Comparison of ENCODE assay signal across 35 cellular contexts in genomic region chr3:180755553-180755952, GRCh38.
"Had no signal": no experiment of that assay in that cellular context is flagged by ENCODE, and none has a peak within 500 bp of the region (broad histone marks: within the 10 kb centered on the region; RNA-seq: fewer than 3 reads in every experiment).

No MANE protein-coding gene starts in this region.

- H3K27ac ChIP-seq: brain microvascular endothelial cell, Peyer's patch, SJSA1, VCaP had no signal

- H3K9ac ChIP-seq: SK-N-SH had no signal

- H3K36me3 ChIP-seq: brain microvascular endothelial cell, MG63, Peyer's patch, SJSA1 had no signal

- H3K4me3 Mint-ChIP-seq: activated CD4-positive, alpha-beta memory T cell treated with anti-CD3 and anti-CD28 coated beads, Interleukin-2, amount 10 ng/mL, durations not matched to agents 7 days and 5 days; activated naive CD4-positive, alpha-beta T cell treated with anti-CD3 and anti-CD28 coated beads, Interleukin-2, amount 10 ng/mL, durations not matched to agents 7 days and 5 days; activated naive CD8-positive, alpha-beta T cell; activated naive CD8-positive, alpha-beta T cell treated with anti-CD3 and anti-CD28 coated beads, Interleukin-2, amount 50 U/mL, for 24 hours; activated T-cell treated with anti-CD3 and anti-CD28 coated beads, Interleukin-2, amount 50 U/mL, for 24 hours had no signal

- H3K36me3 Mint-ChIP-seq: activated naive CD4-positive, alpha-beta T cell treated with anti-CD3 and anti-CD28 coated beads, Interleukin-2, amount 10 ng/mL, durations not matched to agents 7 days and 5 days; activated naive CD8-positive, alpha-beta T cell had no signal

- DNase-seq: activated CD4-positive, alpha-beta memory T cell treated with anti-CD3 and anti-CD28 coated beads, Interleukin-2, amount 10 ng/mL, durations not matched to agents 7 days and 5 days; activated CD4-positive, alpha-beta T cell treated with anti-CD3 and anti-CD28 coated beads for 1 hour; activated CD4-positive, alpha-beta T cell treated with anti-CD3 and anti-CD28 coated beads for 48 hours; activated CD4-positive, CD25-positive, alpha-beta regulatory T cell; activated gamma-delta T cell; activated naive CD4-positive, alpha-beta T cell treated with anti-CD3 and anti-CD28 coated beads, Interleukin-2, amount 10 ng/mL, durations not matched to agents 7 days and 5 days; activated naive CD8-positive, alpha-beta T cell treated with anti-CD3 and anti-CD28 coated beads, Interleukin-2, amount 50 U/mL, for 24 hours; activated T-cell treated with anti-CD3 and anti-CD28 coated beads, Interleukin-2, amount 50 U/mL, for 24 hours; amniotic stem cell; aorta; brain microvascular endothelial cell; central memory CD4-positive, alpha-beta T cell; Kasumi-1; KG1; MG63; NCI-H1048; NCI-H1436; NCI-H1694; NCI-H1930; NCI-H2081 treated with DMSO at 0.1 percent for 48 hours; NCI-H345; NCI-H524 treated with DMSO at 0.1 percent for 48 hours; PC-3; Peyer's patch; RPMI8226; SHP77 treated with DMSO at 0.1 percent for 48 hours; SK-N-SH; SW 1271; T-helper 1 cell; T-helper 2 cell; T-helper 9 cell had no signal

- H3K4me1 ChIP-seq: Peyer's patch, SJSA1 had no signal

- H3K9me3 Mint-ChIP-seq: activated CD4-positive, alpha-beta memory T cell treated with anti-CD3 and anti-CD28 coated beads, Interleukin-2, amount 10 ng/mL, durations not matched to agents 7 days and 5 days; activated naive CD4-positive, alpha-beta T cell treated with anti-CD3 and anti-CD28 coated beads, Interleukin-2, amount 10 ng/mL, durations not matched to agents 7 days and 5 days; activated T-helper 2 cell treated with anti-CD3 and anti-CD28 coated beads, Interferon-gamma antibody, Interleukin-2, Interleukin-4, amounts not matched to agents 10 μg/mL and 5 μg/mL and 100 μg/mL, durations not matched to agents 14 hours and 24 hours and 36 hours had no signal

- H3K4me3 ChIP-seq: MG63, Peyer's patch, SJSA1 had no signal

- ATAC-seq: activated naive CD8-positive, alpha-beta T cell treated with anti-CD3 and anti-CD28 coated beads, Interleukin-2, amount 50 U/mL, for 24 hours; PC-3 had no signal

- H3K27ac Mint-ChIP-seq: activated CD4-positive, alpha-beta memory T cell treated with anti-CD3 and anti-CD28 coated beads, Interleukin-2, amount 10 ng/mL, durations not matched to agents 7 days and 5 days; activated naive CD4-positive, alpha-beta T cell treated with anti-CD3 and anti-CD28 coated beads, Interleukin-2, amount 10 ng/mL, durations not matched to agents 7 days and 5 days; activated naive CD8-positive, alpha-beta T cell; activated naive CD8-positive, alpha-beta T cell treated with anti-CD3 and anti-CD28 coated beads, Interleukin-2, amount 50 U/mL, for 24 hours; activated T-cell treated with anti-CD3 and anti-CD28 coated beads, Interleukin-2, amount 50 U/mL, for 24 hours; activated T-helper 2 cell treated with anti-CD3 and anti-CD28 coated beads, Interferon-gamma antibody, Interleukin-2, Interleukin-4, amounts not matched to agents 10 μg/mL and 5 μg/mL and 100 μg/mL, durations not matched to agents 14 hours and 24 hours and 36 hours had no signal

- H3K27me3 Mint-ChIP-seq: activated CD4-positive, alpha-beta memory T cell treated with anti-CD3 and anti-CD28 coated beads, Interleukin-2, amount 10 ng/mL, durations not matched to agents 7 days and 5 days; activated naive CD4-positive, alpha-beta T cell treated with anti-CD3 and anti-CD28 coated beads, Interleukin-2, amount 10 ng/mL, durations not matched to agents 7 days and 5 days; activated naive CD8-positive, alpha-beta T cell treated with anti-CD3 and anti-CD28 coated beads, Interleukin-2, amount 50 U/mL, for 24 hours had no signal

- H3K27me3 ChIP-seq: brain microvascular endothelial cell, MG63, Peyer's patch, SJSA1 had no signal

- H3K4me2 ChIP-seq: SK-N-SH had no signal

- H3K9me3 ChIP-seq: MG63, Peyer's patch, SJSA1, SK-N-SH had no signal

- H3K4me1 Mint-ChIP-seq: activated CD4-positive, alpha-beta memory T cell treated with anti-CD3 and anti-CD28 coated beads, Interleukin-2, amount 10 ng/mL, durations not matched to agents 7 days and 5 days; activated naive CD4-positive, alpha-beta T cell treated with anti-CD3 and anti-CD28 coated beads, Interleukin-2, amount 10 ng/mL, durations not matched to agents 7 days and 5 days; activated naive CD8-positive, alpha-beta T cell treated with anti-CD3 and anti-CD28 coated beads, Interleukin-2, amount 50 U/mL, for 24 hours had no signal
